In the genomic region with DNA sequence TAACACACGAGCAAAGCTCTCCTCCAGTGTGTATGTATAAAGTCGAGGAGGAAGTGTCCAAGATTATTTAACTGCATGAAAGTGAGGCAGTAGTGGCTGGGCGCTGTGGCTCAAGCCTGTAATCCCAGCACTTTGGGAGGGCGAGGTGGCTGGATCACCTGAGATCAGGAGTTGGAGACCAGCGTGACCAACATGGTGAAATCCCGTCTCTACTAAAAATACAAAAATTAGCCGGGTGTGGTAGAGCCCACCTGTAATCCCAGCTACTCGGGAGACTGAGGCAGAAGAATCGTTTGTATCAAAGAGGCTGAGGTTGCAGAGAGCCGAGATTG, we compare ENCODE assay signal across 10 cellular contexts. TPM values are rescaled to one million over a fixed set of nuclear protein-coding genes. Genes with fewer than 3 reads are reported as not detected.
DNase-seq lines count a peak whose midpoint lies in the region; ATAC-seq and TF ChIP-seq lines count a peak whose summit lies in the region.
"Had no signal": no experiment of that assay in that cellular context is flagged by ENCODE, and none has a peak within 500 bp of the region (broad histone marks: within the 10 kb centered on the region; RNA-seq: fewer than 3 reads in every experiment).

No MANE protein-coding gene starts in this region.

- peak overlapping the region; percentile 86 for H3K27ac Mint-ChIP-seq in WTC11

- H4K20me1 ChIP-seq in DND-41 (ENCODE audit: insufficient read depth, low read length) = 0 out of 2 replicates have a peak, but pooled peaks cover 4% of the 10 kb centered on the region

- H3K27me3 ChIP-seq in DND-41 (ENCODE audit: insufficient read depth, low read length, poor library complexity) (no peaks in the 10 kb centered on the region), ovary (no peaks in the 10 kb centered on the region)
- H3K27me3 ChIP-seq: BE2C had no signal

- peak overlapping the region; percentile 73 for H3K4me2 ChIP-seq in DND-41 (ENCODE audit: insufficient read depth, low read length)

- CTCF ChIA-PET in WTC11 (lab: Charles Lee) = interaction anchor here (0.6 to 2.5 kb wide), 26 partner anchors 13 to 824 kb away, joined by 3 to 84 read pairs (median 12); partner anchors contain the start of genes ZNF136, ZNF439, ZNF491 and ZNF625

- peak overlapping the region in 1 of 2 experiments; percentile 84; a peak in 2 of 4 replicates for H3K4me3 ChIP-seq in DND-41 (ENCODE audit: low read depth in 1 of 2, low read length in 2 of 2)
- H3K4me3 ChIP-seq in ovary = no peak overlapping the region

- H3K27ac ChIP-seq in 22Rv1 (no peak overlapping the region; the same call in 1 of the 2 replicates), DND-41 (ENCODE audit: low read length) (no peak overlapping the region), ovary (no peak overlapping the region)

- no peak overlapping the region for H2AFZ ChIP-seq in DND-41 (ENCODE audit: low read depth, low read length)

- peaks cover 36% of the 10 kb centered on the region for H3K4me1 ChIP-seq in DND-41 (ENCODE audit: insufficient read depth, low read length)
- H3K4me1 ChIP-seq in ovary (ENCODE audit: insufficient read depth) = no peaks in the 10 kb centered on the region

- TF ChIP-seq POLR2A in erythroblast (IDR thresholded peaks at IDR 0.05; ENCODE audit: low read length) (peak; percentile 25), ovary (IDR thresholded peaks at IDR 0.05) (no peak)

- peak overlapping the region; percentile 94; the same call in 1 of the 2 replicates for H3K4me3 Mint-ChIP-seq in WTC11

- H3K36me3 Mint-ChIP-seq in WTC11 = peaks cover 36% of the 10 kb centered on the region

- no peak for TF ChIP-seq EP300 in ovary (IDR thresholded peaks at IDR 0.05)

- H3K79me2 ChIP-seq in DND-41 (ENCODE audit: insufficient read depth, low read length) = peaks cover 30% of the 10 kb centered on the region

- ATAC-seq in DND-41 (ENCODE audit: insufficient read depth, low read depth) (no peak), WTC11 (no peak), GM18498 (IDR thresholded peaks at IDR 0.05; ENCODE audit: unreplicated experiment) (no peak)

- H3K9me3 ChIP-seq in DND-41 (ENCODE audit: insufficient read depth, low read length, severe bottlenecking) (no peaks in the 10 kb centered on the region), ovary (no peaks in the 10 kb centered on the region)
- H3K9me3 ChIP-seq: prostate gland had no signal

- H3K36me3 ChIP-seq in DND-41 (ENCODE audit: insufficient read depth, low read length) = peaks cover 27% of the 10 kb centered on the region
- H3K36me3 ChIP-seq in ovary = no peaks in the 10 kb centered on the region

- H3K9me3 Mint-ChIP-seq in WTC11 = peaks cover 18% of the 10 kb centered on the region

- POLR2A ChIA-PET in WTC11 (lab: Charles Lee) = interaction anchor here (2.1 to 2.5 kb wide), 3 partner anchors 15 to 217 kb away, joined by 8 to 17 read pairs (median 15); partner anchors contain the start of genes ZNF625 and ZNF700

- 53 to 63% (median 56%) methylated on average over 10 of the region's 10 CpGs for WGBS in ovary, 3 donors

- TF ChIP-seq CTCF in 22Rv1 (IDR thresholded peaks at IDR 0.05) = peak; percentile 56
- no peak for TF ChIP-seq CTCF in DND-41 (IDR thresholded peaks at IDR 0.05; ENCODE audit: borderline replicate concordance, extremely low read depth, low read length, poor library complexity, severe bottlenecking)
- 0 out of 2 replicates have a peak, but pooled peaks have one; percentile 6 for TF ChIP-seq CTCF in WTC11 (IDR thresholded peaks at IDR 0.05)
- TF ChIP-seq CTCF in ovary (IDR thresholded peaks at IDR 0.05) = peak in 1 of 3 donors; percentile 3

- no peak for DNase-seq in DND-41
- DNase-seq in WTC11 (ENCODE audit: low spot score) = no peak
- no peak for DNase-seq in erythroblast (lab: John Stamatoyannopoulos, UW)
- no peak for DNase-seq in KBM-7
- DNase-seq in ovary = no peak
- no peak for DNase-seq in NCI-H2227 treated with DMSO at 0.1 percent for 48 hours (lab: John Stamatoyannopoulos, UW)

- H3K9ac ChIP-seq in DND-41 (ENCODE audit: low read depth, low read length) = no peak overlapping the region

- intact Hi-C loops in ovary (cut with DNase I) = loop anchor here (2.0 to 10.0 kb wide), 7 partner anchors 77 to 347 kb away; partner anchors contain the start of genes ZNF844 (in 3 of the 4), ZNF491 (in 1 of the 4) and ZNF700 (in 1 of the 4)

- in situ Hi-C loops in KBM-7 (cut with MboI; ENCODE audit: low pct_unique_long_range_greater_than_20kb, low sequenced_read_pairs) = no loop called here

- H3K4me1 Mint-ChIP-seq in WTC11 = peaks cover 30% of the 10 kb centered on the region

- no peaks in the 10 kb centered on the region for H3K27me3 Mint-ChIP-seq in WTC11 (ENCODE audit: low read depth)

TF ChIP-seq in WTC11, 78 proteins besides CTCF, POLR2A, EP300 and RAD21:
- TF ChIP-seq CBFB (CRISPR knock-in tag; IDR thresholded peaks at IDR 0.05; ENCODE audit: low read depth) (no peak), FOXJ3 (CRISPR knock-in tag; IDR thresholded peaks at IDR 0.05; ENCODE audit: borderline replicate concordance) (no peak), E2F5 (CRISPR knock-in tag; IDR thresholded peaks at IDR 0.05) (no peak), MXD4 (CRISPR knock-in tag; IDR thresholded peaks at IDR 0.05; ENCODE audit: borderline replicate concordance) (no peak), CREB1 (CRISPR knock-in tag; IDR thresholded peaks at IDR 0.05) (no peak), ZBTB21 (CRISPR knock-in tag; IDR thresholded peaks at IDR 0.05; ENCODE audit: borderline replicate concordance) (no peak), TP53 (CRISPR knock-in tag; IDR thresholded peaks at IDR 0.05) (no peak), TCF7 (CRISPR knock-in tag; IDR thresholded peaks at IDR 0.05; ENCODE audit: low read depth) (no peak), NFATC4 (CRISPR knock-in tag; IDR thresholded peaks at IDR 0.05) (no peak), GABPB1 (CRISPR knock-in tag; IDR thresholded peaks at IDR 0.05) (no peak)

RNA-seq across cellular contexts. Expression of gene ZNF20, which starts 1.2 kb away (rescaled TPM):
- total RNA-seq in WTC11 (2021) = 5.0 to 9.1 TPM (median 7.8 TPM) in 3 replicates
- 1 to 10 TPM; 1.2 to 5.2 (median 3.2) TPM for total RNA-seq in ovary
- polyA plus RNA-seq in ovary = 1 to 10 TPM; 2.2 to 2.4 TPM

RNA-seq across cellular contexts. Expression of gene ZNF625, which starts 15.2 kb away (rescaled TPM):
- total RNA-seq in WTC11 (2021) (23.9 to 26.0 TPM (median 24.5 TPM) in 3 replicates), ovary (10 to 100 TPM in 2 of 7 donors, 1 to 10 TPM in 5; 2.8 to 19.6 (median 9.1) TPM)
- polyA plus RNA-seq in ovary = 1 to 10 TPM; 1.5 to 2.5 TPM

RNA-seq across cellular contexts. Expression of gene ZNF136, which starts 21.5 kb away (rescaled TPM):
- total RNA-seq in WTC11 (2021) = 6.2 to 6.7 TPM (median 6.7 TPM) in 3 replicates
- 10 to 100 TPM; 15.7 to 18.8 (median 16.3) TPM for total RNA-seq in ovary
- polyA plus RNA-seq in ovary = 10 to 100 TPM in 1 of 2 donors, 1 to 10 TPM in 1; 8.8 to 12.2 TPM
